Comparison of ENCODE assay signal across 12 cellular contexts in the genomic region with DNA sequence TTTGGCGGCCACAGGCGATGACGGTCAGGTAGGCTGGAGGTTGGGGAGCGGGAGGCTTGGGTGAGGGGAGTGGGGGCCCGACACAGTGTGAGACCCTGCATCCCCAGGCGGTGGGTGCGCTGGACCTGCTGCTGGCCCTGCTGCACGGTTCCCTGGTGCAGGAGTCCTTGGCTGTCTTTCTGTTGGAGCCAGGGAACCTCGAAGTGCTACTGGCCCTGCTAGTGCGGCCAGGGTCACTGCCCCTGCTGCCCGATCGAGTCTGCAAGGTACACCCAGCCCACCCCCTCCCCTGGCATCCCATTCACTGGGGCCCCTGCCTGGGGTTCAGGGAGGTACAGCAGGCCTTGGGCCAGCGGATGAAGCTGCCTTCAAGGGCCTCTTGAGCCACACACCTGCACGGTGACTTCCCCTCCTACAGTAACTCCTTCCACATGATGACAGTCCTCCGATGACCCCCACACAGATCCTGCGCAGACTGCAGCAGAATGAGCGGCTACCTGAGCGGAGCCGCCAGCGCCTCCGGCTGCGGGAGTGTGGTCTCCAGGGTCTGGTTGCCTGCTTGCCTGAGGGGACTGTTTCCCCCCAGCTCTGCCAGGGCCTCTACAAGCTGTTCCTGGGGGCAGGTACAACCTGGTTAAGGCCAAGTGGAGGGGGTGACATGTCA. TPM values are rescaled to one million over a fixed set of nuclear protein-coding genes. Genes with fewer than 3 reads are reported as not detected.
A peak's percentile ranks its signal among the peaks of the same experiment; 100 is the strongest.
DNase-seq lines count a peak whose midpoint lies in the region; ATAC-seq and TF ChIP-seq lines count a peak whose summit lies in the region.
"Had no signal": no experiment of that assay in that cellular context is flagged by ENCODE, and none has a peak within 500 bp of the region (broad histone marks: within the 10 kb centered on the region; RNA-seq: fewer than 3 reads in every experiment).

No MANE protein-coding gene starts in this region.

- peak overlapping the region in 1 of 8 donors; percentile 11 for H3K27ac ChIP-seq in spleen

- peaks cover 3% of the 10 kb centered on the region for H3K4me1 Mint-ChIP-seq in WTC11

- peaks cover 0 to 100% (median 89%) of the 10 kb centered on the region in 6 donors for H3K36me3 ChIP-seq in spleen

- peaks cover 9 to 60% (median 29%) of the 10 kb centered on the region in 6 donors for H3K4me1 ChIP-seq in spleen

- TF ChIP-seq CTCF in WTC11 (IDR thresholded peaks at IDR 0.05) (peak; percentile 16; the same call in 1 of the 2 replicates), spleen (IDR thresholded peaks at IDR 0.05 in 8 of 11, conservative IDR thresholded peaks at IDR 0.05 in 3 of 11) (peak in 8 of 11 experiments; percentile 0 to 56 (median 28))

- TF ChIP-seq POLR2A in spleen (IDR thresholded peaks at IDR 0.05): no peak

- no peak overlapping the region for H3K27ac Mint-ChIP-seq in WTC11

- no peaks in the 10 kb centered on the region for H3K27me3 ChIP-seq in spleen (replicated peaks in 1 of 7)

- POLR2A ChIA-PET in WTC11 (lab: Charles Lee): interaction anchor here (0.9 to 1.1 kb wide), 2 partner anchors 10 to 364 kb away, joined by 3 read pairs; no protein-coding TSS in a partner anchor

- H3K4me3 ChIP-seq in spleen: no peak overlapping the region
- H3K4me3 ChIP-seq: smooth muscle cell had no signal

- no peaks in the 10 kb centered on the region for H3K27me3 Mint-ChIP-seq in WTC11 (ENCODE audit: low read depth)
- H3K27me3 Mint-ChIP-seq: naive B cell, progenitor cell of endocrine pancreas had no signal

- ATAC-seq in WTC11 (no peak), left cardiac atrium (no peak), HG02840 (IDR thresholded peaks at IDR 0.05; ENCODE audit: low FRiP score, unreplicated experiment) (no peak), HG02884 (IDR thresholded peaks at IDR 0.05; ENCODE audit: unreplicated experiment) (no peak)

- 86 to 94% (median 92%) methylated on average over 13 to 22 of the region's 22 CpGs for WGBS in spleen, 5 donors

- peaks cover 11% of the 10 kb centered on the region; the same call in 1 of the 2 replicates for H3K36me3 Mint-ChIP-seq in WTC11
- H3K36me3 Mint-ChIP-seq: naive B cell had no signal

- no peaks in the 10 kb centered on the region for H3K9me3 Mint-ChIP-seq in WTC11
- H3K9me3 Mint-ChIP-seq: naive B cell had no signal

- CTCF ChIA-PET in WTC11 (lab: Charles Lee): interaction anchor here (0.6 to 4.0 kb wide), 19 partner anchors 9 to 382 kb away, joined by 3 to 59 read pairs (median 6); a partner anchor contains a TSS

- peak; percentile 2 for DNase-seq in DMS79 treated with DMSO at 0.1 percent for 48 hours (lab: John Stamatoyannopoulos, UW)
- DNase-seq in DMS79 (lab: John Stamatoyannopoulos, UW): no peak
- no peak for DNase-seq in WTC11 (ENCODE audit: low spot score)
- DNase-seq in left cardiac atrium: peak; percentile 13
- peak; percentile 72 for DNase-seq in spleen
- no peak for DNase-seq in NCI-H748 (lab: John Stamatoyannopoulos, UW; ENCODE audit: unreplicated experiment)
- DNase-seq: NCI-H1694 had no signal

- no peak overlapping the region for H3K4me3 Mint-ChIP-seq in WTC11

- no peaks in the 10 kb centered on the region for H3K9me3 ChIP-seq in spleen

- intact Hi-C loops in left cardiac atrium (cut with DNase I) (loop anchor here in 1 of 2 donors (1.0 kb wide), 1 partner anchor 77 kb away; no protein-coding TSS in a partner anchor), spleen (cut with DNase I; ENCODE audit: low total_unique reads) (loop anchor here (2.0 kb wide), 1 partner anchor 76 kb away; no protein-coding TSS in a partner anchor)

TF ChIP-seq in WTC11, 78 proteins besides CTCF, POLR2A, EP300 and RAD21:
- TF ChIP-seq FOXK1 (CRISPR knock-in tag; IDR thresholded peaks at IDR 0.05): no peak
- TF ChIP-seq TEAD4 (CRISPR knock-in tag; IDR thresholded peaks at IDR 0.05): no peak
- TF ChIP-seq RORB (CRISPR knock-in tag; IDR thresholded peaks at IDR 0.05): no peak
- TF ChIP-seq SMAD3 (CRISPR knock-in tag; IDR thresholded peaks at IDR 0.05; ENCODE audit: borderline replicate concordance): no peak
- no peak for TF ChIP-seq NR1H2 (CRISPR knock-in tag; IDR thresholded peaks at IDR 0.05)
- no peak for TF ChIP-seq RELA (CRISPR knock-in tag; IDR thresholded peaks at IDR 0.05; ENCODE audit: borderline replicate concordance)
- TF ChIP-seq, protein P1, sequence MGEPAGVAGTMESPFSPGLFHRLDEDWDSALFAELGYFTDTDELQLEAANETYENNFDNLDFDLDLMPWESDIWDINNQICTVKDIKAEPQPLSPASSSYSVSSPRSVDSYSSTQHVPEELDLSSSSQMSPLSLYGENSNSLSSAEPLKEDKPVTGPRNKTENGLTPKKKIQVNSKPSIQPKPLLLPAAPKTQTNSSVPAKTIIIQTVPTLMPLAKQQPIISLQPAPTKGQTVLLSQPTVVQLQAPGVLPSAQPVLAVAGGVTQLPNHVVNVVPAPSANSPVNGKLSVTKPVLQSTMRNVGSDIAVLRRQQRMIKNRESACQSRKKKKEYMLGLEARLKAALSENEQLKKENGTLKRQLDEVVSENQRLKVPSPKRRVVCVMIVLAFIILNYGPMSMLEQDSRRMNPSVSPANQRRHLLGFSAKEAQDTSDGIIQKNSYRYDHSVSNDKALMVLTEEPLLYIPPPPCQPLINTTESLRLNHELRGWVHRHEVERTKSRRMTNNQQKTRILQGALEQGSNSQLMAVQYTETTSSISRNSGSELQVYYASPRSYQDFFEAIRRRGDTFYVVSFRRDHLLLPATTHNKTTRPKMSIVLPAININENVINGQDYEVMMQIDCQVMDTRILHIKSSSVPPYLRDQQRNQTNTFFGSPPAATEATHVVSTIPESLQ (CRISPR knock-in tag; IDR thresholded peaks at IDR 0.05): no peak
- TF ChIP-seq FOXJ3 (CRISPR knock-in tag; IDR thresholded peaks at IDR 0.05; ENCODE audit: borderline replicate concordance): no peak
TF ChIP-seq in WTC11: peak in this region for 0.

RNA-seq across cellular contexts. Expression of a gene that starts 19.5 kb away (rescaled TPM):
- 64.0 to 80.0 TPM (median 64.3 TPM) in 3 replicates for total RNA-seq in WTC11 (2021)
- 10 to 100 TPM; 17.1 to 23.9 TPM for total RNA-seq in left cardiac atrium
- 100 to 1,000 TPM; 101 to 271 (median 162) TPM for total RNA-seq in spleen
- 100 to 1,000 TPM in 2 of 3 donors, 10 to 100 TPM in 1; 44.0 to 126 (median 119) TPM for polyA plus RNA-seq in spleen

RNA-seq across cellular contexts. Expression of a gene that starts 22.4 kb away (rescaled TPM):
- total RNA-seq in WTC11 (2021): 50.3 to 59.1 TPM (median 55.9 TPM) in 3 replicates
- total RNA-seq in left cardiac atrium: 10 to 100 TPM; 24.2 to 38.4 TPM
- total RNA-seq in spleen: 10 to 100 TPM; 36.5 to 71.4 (median 54.7) TPM
- polyA plus RNA-seq in spleen: 100 to 1,000 TPM in 2 of 3 donors, 10 to 100 TPM in 1; 93.5 to 124 (median 105) TPM

Comparison
In these comparisons a context has a peak if more than half of its experiments do, and no peak if none do; other contexts are left out.
1. DNase-seq: peak in DMS79 treated with DMSO at 0.1 percent for 48 hours (single experiment), left cardiac atrium (single experiment) and spleen (single experiment); none in DMS79 (single experiment), WTC11 (single experiment) and NCI-H748 (single experiment).